In genomic region chr2:28356095-28356911, GRCh38 we compare ENCODE assay signal across 8 cellular contexts. TPM values are rescaled to one million over a fixed set of nuclear protein-coding genes. Genes with fewer than 3 reads are reported as not detected.
A peak's percentile ranks its signal among the peaks of the same experiment; 100 is the strongest.
DNase-seq lines count a peak whose midpoint lies in the region; ATAC-seq, FAIRE-seq and TF ChIP-seq lines count a peak whose summit lies in the region.

No MANE protein-coding gene starts in this region.

- peak overlapping the region; percentile 76 for H3K27ac ChIP-seq in VCaP

- no peak for TF ChIP-seq CTCF in AG09309 (IDR thresholded peaks at IDR 0.05; ENCODE audit: control insufficient read depth, insufficient read depth, low read depth, low read length, missing control alignments)
- TF ChIP-seq CTCF in VCaP (conservative IDR thresholded peaks at IDR 0.05): no peak
- TF ChIP-seq CTCF in foreskin fibroblast (IDR thresholded peaks at IDR 0.05; ENCODE audit: low read depth, low read length): no peak

- H3K4me3 ChIP-seq in AG09309 (ENCODE audit: control insufficient read depth, low read depth, low read length) (no peak overlapping the region), foreskin fibroblast (ENCODE audit: low read depth in 1 of 2, low read length in 2 of 2) (no peak overlapping the region)

- no peak for ATAC-seq in GM18907 (IDR thresholded peaks at IDR 0.05; ENCODE audit: unreplicated experiment)
- no peak for ATAC-seq in GM19324 (IDR thresholded peaks at IDR 0.05; ENCODE audit: low FRiP score, unreplicated experiment)

- FAIRE-seq in GM12891 (lab: Jason Lieb, UNC): no peak

- DNase-seq in AG09309 (ENCODE audit: low read depth) (peak; percentile 73), HCEC 1CT (peak; percentile 55), foreskin fibroblast (peak; percentile 87 to 94), nucleus accumbens (lab: John Stamatoyannopoulos, UW) (peak in 37 of 56 donors; percentile 6 to 79 (median 28)), GM12891 (ENCODE audit: insufficient read length, low spot score) (no peak)

- no peak for TF ChIP-seq POLR2A in GM12891 (IDR thresholded peaks at IDR 0.05; ENCODE audit: low read depth, low read length)

TF ChIP-seq in GM12891, 5 proteins besides CTCF, POLR2A, EP300 and RAD21:
- TF ChIP-seq TAF1 (IDR thresholded peaks at IDR 0.05; ENCODE audit: low read depth, low read length) (no peak), SPI1 (IDR thresholded peaks at IDR 0.05; ENCODE audit: low read depth, low read length) (no peak), PAX5 (IDR thresholded peaks at IDR 0.05; ENCODE audit: insufficient read depth, low read length, severe bottlenecking) (no peak), POU2F2 (IDR thresholded peaks at IDR 0.05; ENCODE audit: low read depth, low read length) (no peak), POLR2AphosphoS5 (IDR thresholded peaks at IDR 0.05; ENCODE audit: low read depth, low read length) (no peak)

RNA-seq across cellular contexts. Expression of gene FOSL2, which starts 36.4 kb away (rescaled TPM):
- polyA plus RNA-seq in GM12891 (2012; ENCODE audit: low read depth, missing spikeins): 1.1 TPM
